8 cellular contexts compared by ENCODE assay signal in the genomic region with DNA sequence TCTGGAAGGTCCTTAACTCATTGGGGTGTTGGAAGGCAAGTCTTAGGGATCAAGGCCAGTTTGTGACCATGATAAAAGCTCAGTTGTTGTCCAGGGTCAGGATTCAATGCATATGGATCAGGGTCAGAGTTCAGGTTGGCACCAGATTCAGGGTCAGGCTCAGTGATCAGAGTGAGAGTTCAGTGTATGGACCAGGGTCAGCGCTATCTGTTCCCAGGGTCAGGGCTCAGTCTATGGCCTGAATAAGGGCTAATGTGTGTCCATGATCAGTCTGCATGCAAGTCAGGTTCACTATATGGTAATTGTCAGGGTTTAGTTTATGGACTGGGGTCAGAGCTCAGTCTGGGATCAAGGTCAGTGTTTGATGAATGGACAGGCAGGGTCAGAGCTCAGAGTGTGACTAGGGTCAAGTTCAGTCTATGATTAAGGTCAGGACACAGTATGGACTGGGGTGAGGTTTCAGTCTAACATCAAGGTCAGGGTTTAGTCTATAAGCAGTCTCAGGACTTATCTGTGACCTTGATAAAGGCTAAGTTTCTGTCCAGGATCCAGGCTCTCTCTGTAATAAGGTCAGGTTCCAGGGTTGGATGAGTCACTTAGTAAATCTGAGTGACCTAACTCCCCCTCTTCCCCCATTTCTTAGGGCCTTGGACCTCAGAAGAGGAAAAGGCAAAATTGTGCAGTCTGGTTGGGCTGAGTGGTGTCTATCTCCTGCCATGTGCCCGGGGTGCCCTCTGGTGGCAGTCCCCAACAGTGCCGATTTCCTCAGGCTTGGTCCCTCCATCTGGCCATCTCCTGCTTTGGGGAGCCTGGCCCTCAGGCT. TPM values are rescaled to one million over a fixed set of nuclear protein-coding genes. Genes with fewer than 3 reads are reported as not detected.
A peak's percentile ranks its signal among the peaks of the same experiment; 100 is the strongest.
DNase-seq lines count a peak whose midpoint lies in the region; ATAC-seq lines count a peak whose summit lies in the region.

No MANE protein-coding gene starts in this region.

- DNase-seq in DMS 273 treated with DMSO at 0.1 percent for 48 hours (lab: John Stamatoyannopoulos, UW) (peak; percentile 47), HCEC 1CT (peak; percentile 72), NCI-H2227 (lab: John Stamatoyannopoulos, UW; ENCODE audit: unreplicated experiment) (peak; percentile 79), cerebellar cortex (ENCODE audit: low spot score) (peak; percentile 86), left lobe of liver (ENCODE audit: low spot score) (peak; percentile 81)
- peak; percentile 80 for DNase-seq in activated CD4-positive, CD25-positive, alpha-beta regulatory T cell treated with anti-CD3 and anti-CD28 coated beads, Interleukin-2, amount 50 U/mL, for 72 hours
- DNase-seq in stimulated activated CD4-positive, alpha-beta T cell treated with anti-CD3 and anti-CD28 coated beads, Interleukin-4, amount 100 ng/mL, for 48 hours (ENCODE audit: low read depth in 2 of 2) = peak; percentile 74 to 80

- ATAC-seq in left lobe of liver = peak; percentile 93
- no peak for ATAC-seq in HG02938 (IDR thresholded peaks at IDR 0.05; ENCODE audit: unreplicated experiment)

RNA-seq across cellular contexts. Expression of gene KNCN, which starts 23.8 kb away (rescaled TPM):
- not detected for total RNA-seq in left lobe of liver

RNA-seq across cellular contexts. Expression of gene DMBX1, which starts 38.0 kb away (rescaled TPM):
- not detected for total RNA-seq in left lobe of liver
